ENCODE assay signal across 36 cellular contexts in genomic region chr2:174209325-174209724, GRCh38.
"Had no signal": no experiment of that assay in that cellular context is flagged by ENCODE, and none has a peak within 500 bp of the region (broad histone marks: within the 10 kb centered on the region; RNA-seq: fewer than 3 reads in every experiment).

No MANE protein-coding gene starts in this region.

- ATAC-seq: activated CD4-positive, alpha-beta T cell treated with anti-CD3 and anti-CD28 coated beads for 36 hours; activated CD4-positive, CD25-positive, alpha-beta regulatory T cell treated with anti-CD3 and anti-CD28 coated beads, Interleukin-2, amount 50 U/mL, for 24 hours; activated CD8-positive, alpha-beta memory T cell treated with anti-CD3 and anti-CD28 coated beads, Interleukin-2, amount 10 ng/mL, durations not matched to agents 7 days and 5 days; activated CD8-positive, alpha-beta T cell treated with anti-CD3 and anti-CD28 coated beads, Interleukin-2, amount 10 ng/mL, durations not matched to agents 7 days and 5 days; activated naive CD8-positive, alpha-beta T cell treated with anti-CD3 and anti-CD28 coated beads, Interleukin-2, amount 50 U/mL, for 24 hours; WTC11 had no signal

- DNase-seq: activated CD4-positive, alpha-beta memory T cell treated with anti-CD3 and anti-CD28 coated beads, Interleukin-2, amount 10 ng/mL, durations not matched to agents 7 days and 5 days; activated CD4-positive, alpha-beta T cell treated with anti-CD3 and anti-CD28 coated beads for 1 hour; activated CD4-positive, alpha-beta T cell treated with anti-CD3 and anti-CD28 coated beads for 36 hours; activated CD4-positive, alpha-beta T cell treated with anti-CD3 and anti-CD28 coated beads for 48 hours; activated CD4-positive, alpha-beta T cell treated with anti-CD3 and anti-CD28 coated beads, Interleukin-2, amount 10 ng/mL, durations not matched to agents 7 days and 5 days; activated CD4-positive, alpha-beta T cell treated with anti-CD3 and anti-CD28 coated beads, Interleukin-2, amount 50 U/mL, for 48 hours; activated CD4-positive, CD25-positive, alpha-beta regulatory T cell; activated CD8-positive, alpha-beta memory T cell treated with anti-CD3 and anti-CD28 coated beads for 24 hours; activated CD8-positive, alpha-beta memory T cell treated with anti-CD3 and anti-CD28 coated beads, Interleukin-2, amount 10 ng/mL, durations not matched to agents 7 days and 5 days; activated CD8-positive, alpha-beta memory T cell treated with anti-CD3 and anti-CD28 coated beads, Interleukin-2, amount 50 U/mL, for 48 hours; activated CD8-positive, alpha-beta T cell treated with anti-CD3 and anti-CD28 coated beads, Interleukin-2, amount 10 ng/mL, durations not matched to agents 7 days and 5 days; activated effector memory CD4-positive, alpha-beta T cell treated with Interleukin-2 at 50 U/mL for 16 hours; activated gamma-delta T cell; activated naive CD4-positive, alpha-beta T cell treated with anti-CD3 and anti-CD28 coated beads, Interleukin-2, amount 10 ng/mL, durations not matched to agents 7 days and 5 days; activated naive CD4-positive, alpha-beta T cell treated with Interleukin-2 at 50 U/mL for 16 hours; activated naive CD8-positive, alpha-beta T cell treated with anti-CD3 and anti-CD28 coated beads, Interleukin-2, amount 10 ng/mL, durations not matched to agents 7 days and 5 days; activated naive CD8-positive, alpha-beta T cell treated with anti-CD3 and anti-CD28 coated beads, Interleukin-2, amount 50 U/mL, for 24 hours; activated T-cell treated with anti-CD3 and anti-CD28 coated beads, Interleukin-2, amount 50 U/mL, for 24 hours; activated T-cell treated with anti-CD3 and anti-CD28 coated beads, Interleukin-2, amount 50 U/mL, for 48 hours; amygdala; anterior cingulate cortex; caudate nucleus; cerebellar nuclear complex; T-helper 1 cell; T-helper 2 cell; T-helper 9 cell; WERI-Rb-1 had no signal

- H3K36me3 Mint-ChIP-seq: activated naive CD4-positive, alpha-beta T cell treated with anti-CD3 and anti-CD28 coated beads, Interleukin-2, amount 10 ng/mL, durations not matched to agents 7 days and 5 days; WTC11 had no signal

- H3K27me3 Mint-ChIP-seq: activated CD4-positive, alpha-beta memory T cell treated with anti-CD3 and anti-CD28 coated beads, Interleukin-2, amount 10 ng/mL, durations not matched to agents 7 days and 5 days; activated CD4-positive, alpha-beta T cell treated with anti-CD3 and anti-CD28 coated beads for 36 hours; activated CD4-positive, alpha-beta T cell treated with anti-CD3 and anti-CD28 coated beads, Interleukin-2, amount 10 ng/mL, durations not matched to agents 7 days and 5 days; activated CD8-positive, alpha-beta memory T cell treated with anti-CD3 and anti-CD28 coated beads, Interleukin-2, amount 10 ng/mL, durations not matched to agents 7 days and 5 days; activated naive CD4-positive, alpha-beta T cell treated with anti-CD3 and anti-CD28 coated beads, Interleukin-2, amount 10 ng/mL, durations not matched to agents 7 days and 5 days; activated naive CD4-positive, alpha-beta T cell treated with anti-CD3 and anti-CD28 coated beads, Interleukin-2, amount 50 U/mL, for 24 hours; activated naive CD8-positive, alpha-beta T cell; activated naive CD8-positive, alpha-beta T cell treated with anti-CD3 and anti-CD28 coated beads, Interleukin-2, amount 10 ng/mL, durations not matched to agents 7 days and 5 days; activated naive CD8-positive, alpha-beta T cell treated with anti-CD3 and anti-CD28 coated beads, Interleukin-2, amount 50 U/mL, for 24 hours; activated T-cell treated with anti-CD3 and anti-CD28 coated beads, Interleukin-2, amount 50 U/mL, for 24 hours; brain; central memory CD8-positive, alpha-beta T cell had no signal

- H3K4me1 Mint-ChIP-seq: activated CD4-positive, alpha-beta memory T cell treated with anti-CD3 and anti-CD28 coated beads, Interleukin-2, amount 10 ng/mL, durations not matched to agents 7 days and 5 days; activated CD4-positive, alpha-beta T cell treated with anti-CD3 and anti-CD28 coated beads for 36 hours; activated CD4-positive, alpha-beta T cell treated with anti-CD3 and anti-CD28 coated beads, Interleukin-2, amount 10 ng/mL, durations not matched to agents 7 days and 5 days; activated CD8-positive, alpha-beta memory T cell treated with anti-CD3 and anti-CD28 coated beads, Interleukin-2, amount 10 ng/mL, durations not matched to agents 7 days and 5 days; activated naive CD4-positive, alpha-beta T cell treated with anti-CD3 and anti-CD28 coated beads, Interleukin-2, amount 10 ng/mL, durations not matched to agents 7 days and 5 days had no signal

- H3K4me3 Mint-ChIP-seq: activated CD4-positive, alpha-beta memory T cell treated with anti-CD3 and anti-CD28 coated beads, Interleukin-2, amount 10 ng/mL, durations not matched to agents 7 days and 5 days; activated CD4-positive, alpha-beta T cell treated with anti-CD3 and anti-CD28 coated beads for 36 hours; activated CD4-positive, alpha-beta T cell treated with anti-CD3 and anti-CD28 coated beads, Interleukin-2, amount 10 ng/mL, durations not matched to agents 7 days and 5 days; activated CD8-positive, alpha-beta memory T cell treated with anti-CD3 and anti-CD28 coated beads, Interleukin-2, amount 10 ng/mL, durations not matched to agents 7 days and 5 days; activated CD8-positive, alpha-beta T cell treated with anti-CD3 and anti-CD28 coated beads, Interleukin-2, amount 10 ng/mL, durations not matched to agents 7 days and 5 days; activated naive CD4-positive, alpha-beta T cell treated with anti-CD3 and anti-CD28 coated beads, Interleukin-2, amount 10 ng/mL, durations not matched to agents 7 days and 5 days; activated naive CD4-positive, alpha-beta T cell treated with anti-CD3 and anti-CD28 coated beads, Interleukin-2, amount 50 U/mL, for 24 hours; activated naive CD8-positive, alpha-beta T cell; activated naive CD8-positive, alpha-beta T cell treated with anti-CD3 and anti-CD28 coated beads, Interleukin-2, amount 10 ng/mL, durations not matched to agents 7 days and 5 days; activated naive CD8-positive, alpha-beta T cell treated with anti-CD3 and anti-CD28 coated beads, Interleukin-2, amount 50 U/mL, for 24 hours; activated T-cell treated with anti-CD3 and anti-CD28 coated beads, Interleukin-2, amount 50 U/mL, for 24 hours; brain; central memory CD8-positive, alpha-beta T cell; T-helper 1 cell treated with Interleukin-12 subunit alpha and Interleukin-12 subunit beta and Interleukin-4 antibody, amounts not matched to agents 30 μg/mL and 1 μg/mL, for 36 hours; T-helper 2 cell treated with Interferon-gamma antibody and Interleukin-4, amounts not matched to agents 5 μg/mL and 100 μg/mL, for 36 hours; WTC11 had no signal

- H3K27ac Mint-ChIP-seq: activated CD4-positive, alpha-beta memory T cell treated with anti-CD3 and anti-CD28 coated beads, Interleukin-2, amount 10 ng/mL, durations not matched to agents 7 days and 5 days; activated CD4-positive, alpha-beta T cell treated with anti-CD3 and anti-CD28 coated beads for 36 hours; activated CD4-positive, alpha-beta T cell treated with anti-CD3 and anti-CD28 coated beads, Interleukin-2, amount 10 ng/mL, durations not matched to agents 7 days and 5 days; activated CD8-positive, alpha-beta memory T cell treated with anti-CD3 and anti-CD28 coated beads, Interleukin-2, amount 10 ng/mL, durations not matched to agents 7 days and 5 days; activated CD8-positive, alpha-beta T cell treated with anti-CD3 and anti-CD28 coated beads, Interleukin-2, amount 10 ng/mL, durations not matched to agents 7 days and 5 days; activated naive CD4-positive, alpha-beta T cell treated with anti-CD3 and anti-CD28 coated beads, Interleukin-2, amount 10 ng/mL, durations not matched to agents 7 days and 5 days; activated naive CD4-positive, alpha-beta T cell treated with anti-CD3 and anti-CD28 coated beads, Interleukin-2, amount 50 U/mL, for 24 hours; activated naive CD8-positive, alpha-beta T cell; activated naive CD8-positive, alpha-beta T cell treated with anti-CD3 and anti-CD28 coated beads, Interleukin-2, amount 10 ng/mL, durations not matched to agents 7 days and 5 days; activated naive CD8-positive, alpha-beta T cell treated with anti-CD3 and anti-CD28 coated beads, Interleukin-2, amount 50 U/mL, for 24 hours; activated T-cell treated with anti-CD3 and anti-CD28 coated beads, Interleukin-2, amount 50 U/mL, for 24 hours; activated T-helper 2 cell treated with anti-CD3 and anti-CD28 coated beads, Interferon-gamma antibody, Interleukin-2, Interleukin-4, amounts not matched to agents 10 μg/mL and 5 μg/mL and 100 μg/mL, durations not matched to agents 14 hours and 24 hours and 36 hours; brain; T-helper 1 cell treated with Interleukin-12 subunit alpha and Interleukin-12 subunit beta and Interleukin-4 antibody, amounts not matched to agents 30 μg/mL and 1 μg/mL, for 36 hours; T-helper 2 cell treated with Interferon-gamma antibody and Interleukin-4, amounts not matched to agents 5 μg/mL and 100 μg/mL, for 36 hours; WTC11 had no signal

- H3K9me3 Mint-ChIP-seq: activated CD4-positive, alpha-beta memory T cell treated with anti-CD3 and anti-CD28 coated beads, Interleukin-2, amount 10 ng/mL, durations not matched to agents 7 days and 5 days; activated CD4-positive, alpha-beta T cell treated with anti-CD3 and anti-CD28 coated beads, Interleukin-2, amount 10 ng/mL, durations not matched to agents 7 days and 5 days; activated naive CD4-positive, alpha-beta T cell treated with anti-CD3 and anti-CD28 coated beads, Interleukin-2, amount 10 ng/mL, durations not matched to agents 7 days and 5 days; activated naive CD4-positive, alpha-beta T cell treated with anti-CD3 and anti-CD28 coated beads, Interleukin-2, amount 50 U/mL, for 24 hours; activated naive CD8-positive, alpha-beta T cell treated with anti-CD3 and anti-CD28 coated beads, Interleukin-2, amount 10 ng/mL, durations not matched to agents 7 days and 5 days; activated naive CD8-positive, alpha-beta T cell treated with anti-CD3 and anti-CD28 coated beads, Interleukin-2, amount 50 U/mL, for 24 hours; activated T-cell treated with anti-CD3 and anti-CD28 coated beads, Interleukin-2, amount 50 U/mL, for 24 hours; activated T-helper 2 cell treated with anti-CD3 and anti-CD28 coated beads, Interferon-gamma antibody, Interleukin-2, Interleukin-4, amounts not matched to agents 10 μg/mL and 5 μg/mL and 100 μg/mL, durations not matched to agents 14 hours and 24 hours and 36 hours; brain; central memory CD8-positive, alpha-beta T cell; T-helper 1 cell treated with Interleukin-12 subunit alpha and Interleukin-12 subunit beta and Interleukin-4 antibody, amounts not matched to agents 30 μg/mL and 1 μg/mL, for 36 hours; T-helper 2 cell treated with Interferon-gamma antibody and Interleukin-4, amounts not matched to agents 5 μg/mL and 100 μg/mL, for 36 hours; WTC11 had no signal
